In genomic region chr1:59016390-59016789, GRCh38 we compare ENCODE assay signal across 14 cellular contexts.
DNase-seq lines count a peak whose midpoint lies in the region; FAIRE-seq and TF ChIP-seq lines count a peak whose summit lies in the region.
"Had no signal": no experiment of that assay in that cellular context is flagged by ENCODE, and none has a peak within 500 bp of the region (broad histone marks: within the 10 kb centered on the region; RNA-seq: fewer than 3 reads in every experiment).

No MANE protein-coding gene starts in this region.

- H3K36me3 ChIP-seq in bronchial epithelial cell (ENCODE audit: control insufficient read depth, insufficient read depth, low read length) (no peaks in the 10 kb centered on the region), sigmoid colon (no peaks in the 10 kb centered on the region)
- H3K36me3 ChIP-seq: esophagus squamous epithelium, thoracic aorta had no signal

- H3K27ac ChIP-seq in sigmoid colon, result peak overlapping the region in 3 of 4 donors; percentile 19 to 95 (median 91)
- H3K27ac ChIP-seq: esophagus squamous epithelium, thoracic aorta had no signal

- WGBS in sigmoid colon, 2 donors, result 89 to 97% methylated on average over 2 of the region's 2 CpGs

- TF ChIP-seq POLR2A in sigmoid colon (IDR thresholded peaks at IDR 0.05), result no peak

- peaks cover 0 to 64% (median 38%) of the 10 kb centered on the region in 4 donors for H3K4me1 ChIP-seq in sigmoid colon

- no peak for FAIRE-seq in bronchial epithelial cell (lab: Jason Lieb, UNC)
- FAIRE-seq: A549, GM18507 had no signal

- TF ChIP-seq CTCF in bronchial epithelial cell (IDR thresholded peaks at IDR 0.05; ENCODE audit: insufficient read depth, low read length, severe bottlenecking) (peak; percentile 9), sigmoid colon (IDR thresholded peaks at IDR 0.05) (no peak)

- TF ChIP-seq EP300 in sigmoid colon (IDR thresholded peaks at IDR 0.05), result no peak

- intact Hi-C loops in sigmoid colon (cut with DNase I), result loop anchor here (10.0 kb wide), 1 partner anchor 202 kb away; no protein-coding TSS in a partner anchor

- H3K9me3 ChIP-seq in sigmoid colon, result no peaks in the 10 kb centered on the region
- H3K9me3 ChIP-seq: A549, esophagus squamous epithelium, thoracic aorta had no signal

- H3K27me3 ChIP-seq in bronchial epithelial cell (ENCODE audit: control insufficient read depth, insufficient read depth, low read length), result no peaks in the 10 kb centered on the region
- H3K27me3 ChIP-seq in sigmoid colon, result no peaks in the 10 kb centered on the region
- H3K27me3 ChIP-seq: esophagus squamous epithelium had no signal

- no peak overlapping the region for H3K4me3 ChIP-seq in bronchial epithelial cell (ENCODE audit: low read depth, low read length)
- H3K4me3 ChIP-seq in sigmoid colon, result no peak overlapping the region
- H3K4me3 ChIP-seq: A549, esophagus squamous epithelium, thoracic aorta had no signal

- DNase-seq in NCI-H2107 treated with DMSO at 0.1 percent for 48 hours (lab: John Stamatoyannopoulos, UW; ENCODE audit: unreplicated experiment) (peak; percentile 75), NCI-H2107 (lab: John Stamatoyannopoulos, UW) (no peak), NCI-H2029 treated with DMSO at 0.1 percent for 48 hours (lab: John Stamatoyannopoulos, UW) (peak; percentile 56), bronchial epithelial cell (ENCODE audit: low read depth) (peak; percentile 35), sigmoid colon (no peak), DMS 273 (lab: John Stamatoyannopoulos, UW; ENCODE audit: unreplicated experiment) (no peak), DMS 273 treated with DMSO at 0.1 percent for 48 hours (lab: John Stamatoyannopoulos, UW) (no peak)
- DNase-seq in effector CD4-positive, alpha-beta T cell, result no peak
- DNase-seq: DMS79, esophagus squamous epithelium, NCI-H2171 treated with DMSO at 0.1 percent for 48 hours had no signal

Comparison
In these comparisons a context has a peak if more than half of its experiments do, and no peak if none do; other contexts are left out.
1. DNase-seq: peak in NCI-H2107 treated with DMSO at 0.1 percent for 48 hours (single experiment), NCI-H2029 treated with DMSO at 0.1 percent for 48 hours (single experiment) and bronchial epithelial cell (single experiment); none in NCI-H2107 (single experiment), sigmoid colon (single experiment), DMS 273 (single experiment), effector CD4-positive, alpha-beta T cell (single experiment) and DMS 273 treated with DMSO at 0.1 percent for 48 hours (single experiment).